Comparison of ENCODE assay signal across 10 cellular contexts in genomic region chr14:69592923-69593677, GRCh38. TPM values are rescaled to one million over a fixed set of nuclear protein-coding genes. Genes with fewer than 3 reads are reported as not detected.
DNase-seq lines count a peak whose midpoint lies in the region; ATAC-seq, FAIRE-seq and TF ChIP-seq lines count a peak whose summit lies in the region.
"Had no signal": no experiment of that assay in that cellular context is flagged by ENCODE, and none has a peak within 500 bp of the region (broad histone marks: within the 10 kb centered on the region; RNA-seq: fewer than 3 reads in every experiment).

No MANE protein-coding gene starts in this region.

- no peaks in the 10 kb centered on the region for H3K79me2 ChIP-seq in OCI-LY7 (ENCODE audit: insufficient read depth, low read depth, low read length)

- no peak for ATAC-seq in GM18867 (IDR thresholded peaks at IDR 0.05; ENCODE audit: unreplicated experiment)

- CTCF ChIA-PET in OCI-LY7 (lab: Charles Lee; ENCODE audit: unreplicated experiment): no interaction called here

- H4K20me1 ChIP-seq in OCI-LY7 (ENCODE audit: insufficient read depth, low read length): no peaks in the 10 kb centered on the region

- no peak for FAIRE-seq in small intestine (lab: Jason Lieb, UNC)

- H3K9me3 ChIP-seq in OCI-LY7 (ENCODE audit: low read length): no peaks in the 10 kb centered on the region
- H3K9me3 ChIP-seq in small intestine (ENCODE audit: control insufficient read depth, low read depth): no peaks in the 10 kb centered on the region
- no peaks in the 10 kb centered on the region for H3K9me3 ChIP-seq in Peyer's patch

- no peaks in the 10 kb centered on the region for H3K9me2 ChIP-seq in OCI-LY7 (ENCODE audit: insufficient read depth, low read length)

- TF ChIP-seq POLR2A in Peyer's patch (IDR thresholded peaks at IDR 0.05): no peak

- H3K27me3 ChIP-seq in small intestine (ENCODE audit: control insufficient read depth in 2 of 2, insufficient read depth in 2 of 2, low read length in 2 of 2) (no peaks in the 10 kb centered on the region), Peyer's patch (no peaks in the 10 kb centered on the region)
- H3K27me3 ChIP-seq: cardiac muscle cell had no signal

- WGBS in small intestine, 3 donors: 55 to 64% (median 64%) methylated on average over 7 of the region's 7 CpGs

- no peak for TF ChIP-seq CTCF in OCI-LY7 (conservative IDR thresholded peaks at IDR 0.05; ENCODE audit: low read length)
- TF ChIP-seq CTCF in fibroblast of villous mesenchyme (IDR thresholded peaks at IDR 0.05; ENCODE audit: insufficient read depth, low read depth, low read length): no peak
- TF ChIP-seq CTCF in Peyer's patch (IDR thresholded peaks at IDR 0.05): no peak

- H3K4me3 ChIP-seq in OCI-LY7 (ENCODE audit: low read depth, low read length, poor library complexity, severe bottlenecking): no peak overlapping the region
- peak overlapping the region; percentile 35 for H3K4me3 ChIP-seq in fibroblast of villous mesenchyme (ENCODE audit: low read depth, low read length)
- peak overlapping the region; percentile 14 for H3K4me3 ChIP-seq in skeletal muscle cell (ENCODE audit: low read depth, low read length)
- H3K4me3 ChIP-seq in small intestine (ENCODE audit: low read depth in 1 of 2, low read length in 2 of 2): no peak overlapping the region
- H3K4me3 ChIP-seq in Peyer's patch: no peak overlapping the region
- H3K4me3 ChIP-seq: cardiac muscle cell had no signal

- no peaks in the 10 kb centered on the region for H3K4me1 ChIP-seq in OCI-LY7 (ENCODE audit: insufficient read depth, low read length, poor library complexity, severe bottlenecking)
- H3K4me1 ChIP-seq in small intestine (ENCODE audit: control insufficient read depth in 2 of 2, insufficient read depth in 1 of 2, low read depth in 1 of 2, low read length in 1 of 2): no peaks in the 10 kb centered on the region
- H3K4me1 ChIP-seq in Peyer's patch: no peaks in the 10 kb centered on the region

- H3K27ac ChIP-seq in OCI-LY7 (ENCODE audit: low read depth, low read length, poor library complexity, severe bottlenecking) (no peak overlapping the region), small intestine (ENCODE audit: low read depth in 1 of 2, low read length in 1 of 2) (no peak overlapping the region), Peyer's patch (no peak overlapping the region)
- H3K27ac ChIP-seq: cardiac muscle cell had no signal

- H3K36me3 ChIP-seq in OCI-LY7 (ENCODE audit: insufficient read depth, low read length): no peaks in the 10 kb centered on the region
- no peaks in the 10 kb centered on the region for H3K36me3 ChIP-seq in small intestine (ENCODE audit: control insufficient read depth in 2 of 2, insufficient read depth in 2 of 2, low read length in 2 of 2)
- H3K36me3 ChIP-seq in Peyer's patch: no peaks in the 10 kb centered on the region
- H3K36me3 ChIP-seq: cardiac muscle cell had no signal

- DNase-seq in Daoy (ENCODE audit: low read depth) (peak; percentile 50), OCI-LY7 (ENCODE audit: low spot score) (no peak), fibroblast of villous mesenchyme (ENCODE audit: low read depth) (peak; percentile 82), skeletal muscle cell (ENCODE audit: low read depth) (peak; percentile 66), small intestine (no peak), Peyer's patch (no peak)
- no peak for DNase-seq in effector CD8-positive, alpha-beta T cell (lab: John Stamatoyannopoulos, UW)

- 0 out of 2 replicates have a peak overlapping the region, but pooled peaks have one; percentile 53 for H2AFZ ChIP-seq in OCI-LY7 (ENCODE audit: low read length)

- no peak overlapping the region for H3K4me2 ChIP-seq in OCI-LY7 (ENCODE audit: low read length)

- BruUV-seq in OCI-LY7 (replicated peaks; lab: Mats Ljungman, UMichigan): no TSS peak

- POLR2A ChIA-PET in OCI-LY7 (lab: Charles Lee): interaction anchor here (0.6 to 1.2 kb wide), 2 partner anchors 12 to 402 kb away, joined by 3 to 4 read pairs; no protein-coding TSS in a partner anchor

- intact Hi-C loops in OCI-LY7 (cut with micrococcal nuclease; ENCODE audit: unreplicated experiment): no loop called here

RNA-seq across cellular contexts. Expression of gene SUSD6, which starts 18.3 kb away (rescaled TPM):
- 4.6 and 4.8 TPM in 2 replicates for total RNA-seq in Daoy (2014; rRNA removed; shearing (Covaris generic))
- total RNA-seq in OCI-LY7 (2014; rRNA removed; shearing (Covaris generic)): 19.3 and 23.1 TPM in 2 replicates
- 40.9 and 43.6 TPM in 2 replicates for total RNA-seq in OCI-LY7 (2022)
- total RNA-seq in fibroblast of villous mesenchyme: 11.9 and 12.5 TPM in 2 replicates
- 10 to 100 TPM; 14.3 to 18.8 (median 14.5) TPM for polyA plus RNA-seq in small intestine
- 100 to 1,000 TPM in 3 of 4 donors, 10 to 100 TPM in 1; 33.8 to 125 (median 113) TPM for total RNA-seq in Peyer's patch

RNA-seq across cellular contexts. Expression of gene CCDC177, which starts 18.4 kb away (rescaled TPM):
- total RNA-seq in Daoy (2014; rRNA removed; shearing (Covaris generic)): not detected in 2 replicates
- total RNA-seq in OCI-LY7 (2014; rRNA removed; shearing (Covaris generic)): not detected in 2 replicates
- total RNA-seq in OCI-LY7 (2022) (not detected in 2 replicates), fibroblast of villous mesenchyme (not detected in 2 replicates), Peyer's patch (not detected)
- polyA plus RNA-seq in small intestine: under 1 TPM in 1 of 3 donors, not detected in 2; 0.03 TPM
- total RNA-seq: cardiac muscle cell, liver had no signal
- polyA plus RNA-seq: cardiac muscle cell had no signal

Comparison
In these comparisons a context has a peak if more than half of its experiments do, and no peak if none do; other contexts are left out.
1. DNase-seq: peak in Daoy (single experiment), fibroblast of villous mesenchyme (single experiment) and skeletal muscle cell (single experiment); none in OCI-LY7 (single experiment), small intestine (single experiment), effector CD8-positive, alpha-beta T cell (single experiment) and Peyer's patch (0 of 3).
2. H3K4me3 ChIP-seq: peak in fibroblast of villous mesenchyme (single experiment) and skeletal muscle cell (single experiment); none in OCI-LY7 (single experiment), small intestine (0 of 2) and Peyer's patch (0 of 4).